ENCODE assay signal across 8 cellular contexts in genomic region chr1:53238197-53239155, GRCh38. TPM values are rescaled to one million over a fixed set of nuclear protein-coding genes. Genes with fewer than 3 reads are reported as not detected.
A peak's percentile ranks its signal among the peaks of the same experiment; 100 is the strongest.
DNase-seq lines count a peak whose midpoint lies in the region; ATAC-seq, FAIRE-seq and TF ChIP-seq lines count a peak whose summit lies in the region.

TSS of gene MAGOH (minus strand) at chr1:53238518. CDS start at chr1:53238448, 70 bp downstream.

- ATAC-seq in GM18498 (IDR thresholded peaks at IDR 0.05; ENCODE audit: unreplicated experiment) (peak; percentile 97), HG02938 (IDR thresholded peaks at IDR 0.05; ENCODE audit: unreplicated experiment) (peak; percentile 97), left ventricle myocardium superior (peak; percentile 97), psoas muscle (peak; percentile 97 to 99 (median 98))

- H3K9me3 ChIP-seq in psoas muscle, result no peaks in the 10 kb centered on the region

- H3K27ac ChIP-seq in angular gyrus (ENCODE audit: low read depth, low read length) (peak within 1 kb of the TSS; percentile 63), psoas muscle (peak within 1 kb of the TSS; percentile 83)

- H3K4me3 ChIP-seq in psoas muscle, result peak within 1 kb of the TSS; percentile 90

- H3K4me1 ChIP-seq in psoas muscle, result peaks cover 23% of the 10 kb centered on the region

- peaks cover 0 to 6% (median 0%) of the 10 kb centered on the region in 3 donors for H3K27me3 ChIP-seq in psoas muscle (ENCODE audit: insufficient read depth in 3 of 3, low read length in 2 of 3)

- peak; percentile 59 to 75 for DNase-seq in NCI-H187 (lab: John Stamatoyannopoulos, UW)
- DNase-seq in T-helper 2 cell, result peak; percentile 84 to 98 (median 92)
- DNase-seq in left ventricle myocardium superior, result peak; percentile 95
- peak; percentile 93 to 96 for DNase-seq in psoas muscle
- DNase-seq in urothelium cell line (ENCODE audit: low spot score), result peak; percentile 97

- peaks cover 13 to 31% of the 10 kb centered on the region in 2 donors for H3K36me3 ChIP-seq in psoas muscle (ENCODE audit: insufficient read depth in 1 of 2, low read depth in 1 of 2)

- TF ChIP-seq CTCF in psoas muscle (IDR thresholded peaks at IDR 0.05), result no peak

- FAIRE-seq in urothelium cell line (lab: Jason Lieb, UNC), result peak; percentile 96

- 2 to 5% (median 5%) methylated on average over 64 of the region's 64 CpGs for WGBS in psoas muscle, 3 donors

- intact Hi-C loops in left ventricle myocardium superior (cut with micrococcal nuclease) (no loop called here), psoas muscle (cut with DNase I) (loop anchor here (2.0 to 5.0 kb wide), 2 partner anchors 18 to 41 kb away; partner anchors contain the start of genes CZIB (in 2 of the 2) and CPT2 (in 1 of the 2))

RNA-seq across cellular contexts. Expression of gene MAGOH, which starts in this region (rescaled TPM):
- 25.0 TPM for total RNA-seq in left ventricle myocardium superior
- 10 to 100 TPM; 15.9 to 33.6 (median 26.4) TPM for total RNA-seq in psoas muscle
- polyA plus RNA-seq in psoas muscle, result 100 to 1,000 TPM in 1 of 3 donors, 10 to 100 TPM in 2; 47.2 to 103 (median 59.2) TPM

Comparison
In these comparisons a context has a peak if more than half of its experiments do, and no peak if none do; other contexts are left out.
1. Peak in every context shown above with its lines: DNase-seq, ATAC-seq, H3K4me3 ChIP-seq and H3K27ac ChIP-seq.